Comparison of ENCODE assay signal across 17 cellular contexts in genomic region chr9:16417749-16418148, GRCh38.
A peak's percentile ranks its signal among the peaks of the same experiment; 100 is the strongest.
DNase-seq lines count a peak whose midpoint lies in the region; ATAC-seq and TF ChIP-seq lines count a peak whose summit lies in the region.
"Had no signal": no experiment of that assay in that cellular context is flagged by ENCODE, and none has a peak within 500 bp of the region (broad histone marks: within the 10 kb centered on the region; RNA-seq: fewer than 3 reads in every experiment).

No MANE protein-coding gene starts in this region.

- H3K4me3 Mint-ChIP-seq in MCF 10A (ENCODE audit: unreplicated experiment) (no peak overlapping the region), chondrocyte (ENCODE audit: unreplicated experiment) (no peak overlapping the region)
- H3K4me3 Mint-ChIP-seq: naive B cell had no signal

- H3K4me3 ChIP-seq in mammary epithelial cell (replicated peaks in 1 of 3; ENCODE audit: insufficient read depth in 1 of 3, low read depth in 2 of 3, low read length in 3 of 3) (no peak overlapping the region), muscle layer of duodenum (ENCODE audit: low read depth in 1 of 2, low read length in 2 of 2) (peak overlapping the region in 1 of 2 donors; percentile 29), uterus (no peak overlapping the region), suprapubic skin (no peak overlapping the region)

- H3K27me3 ChIP-seq in mammary epithelial cell (ENCODE audit: insufficient read depth, low read length) = peaks cover 2% of the 10 kb centered on the region
- H3K27me3 ChIP-seq in muscle layer of duodenum (ENCODE audit: low read depth, low read length) = no peaks in the 10 kb centered on the region
- H3K27me3 ChIP-seq in uterus = no peaks in the 10 kb centered on the region
- H3K27me3 ChIP-seq in suprapubic skin = no peaks in the 10 kb centered on the region

- H3K27ac ChIP-seq in mammary epithelial cell (ENCODE audit: insufficient read depth, low read depth, low read length) = no peak overlapping the region
- peak overlapping the region; percentile 2 for H3K27ac ChIP-seq in muscle layer of duodenum (ENCODE audit: low read length)
- peak overlapping the region; percentile 69 to 77 for H3K27ac ChIP-seq in uterus
- no peak overlapping the region for H3K27ac ChIP-seq in suprapubic skin
- H3K27ac ChIP-seq: 22Rv1 had no signal

- DNase-seq in MCF 10A (ENCODE audit: unreplicated experiment) = peak; percentile 69
- no peak for DNase-seq in mammary epithelial cell
- no peak for DNase-seq in chondrocyte (ENCODE audit: low spot score)
- no peak for DNase-seq in uterus
- no peak for DNase-seq in HUDEP-2 (lab: John Stamatoyannopoulos, UW; ENCODE audit: unreplicated experiment in 76 of 76)
- DNase-seq in suprapubic skin (ENCODE audit: low spot score in 2 of 2) = no peak
- DNase-seq: activated T-cell treated with anti-CD3 and anti-CD28 coated beads, Interleukin-2, amount 50 U/mL, for 1 hour; amniotic stem cell; COR-L47; naive B cell; NCI-H187 treated with DMSO at 0.1 percent for 48 hours; NCI-H524 treated with DMSO at 0.1 percent for 48 hours; right cardiac atrium; substantia nigra had no signal

- H3K4me1 Mint-ChIP-seq in MCF 10A (ENCODE audit: insufficient read depth, unreplicated experiment) (no peaks in the 10 kb centered on the region), chondrocyte (ENCODE audit: low read depth) (peaks cover 52% of the 10 kb centered on the region)
- H3K4me1 Mint-ChIP-seq: naive B cell had no signal

- no peaks in the 10 kb centered on the region for H4K20me1 ChIP-seq in mammary epithelial cell (ENCODE audit: insufficient read depth, low read length)

- H3K79me2 ChIP-seq in mammary epithelial cell (ENCODE audit: insufficient read depth, low read length) = no peaks in the 10 kb centered on the region

- no peak overlapping the region for H3K9ac ChIP-seq in mammary epithelial cell (ENCODE audit: insufficient read depth, low read length)

- CTCF ChIA-PET in MCF 10A (lab: Yijun Ruan, JAX) (no interaction called here), mammary epithelial cell (lab: Charles Lee; ENCODE audit: low non-redundant PET) (no interaction called here)

- no peaks in the 10 kb centered on the region for H3K36me3 ChIP-seq in mammary epithelial cell (ENCODE audit: insufficient read depth, low read length)
- no peaks in the 10 kb centered on the region for H3K36me3 ChIP-seq in muscle layer of duodenum (ENCODE audit: control insufficient read depth in 1 of 2, insufficient read depth in 2 of 2, low read length in 2 of 2)
- no peaks in the 10 kb centered on the region for H3K36me3 ChIP-seq in uterus
- H3K36me3 ChIP-seq in suprapubic skin = no peaks in the 10 kb centered on the region

- ATAC-seq in HG02763 (IDR thresholded peaks at IDR 0.05; ENCODE audit: unreplicated experiment) = no peak
- ATAC-seq: right cardiac atrium had no signal

- dilution Hi-C loops in mammary epithelial cell (cut with HindIII; ENCODE audit: low sequenced_read_pairs) = no loop called here

- TF ChIP-seq POLR2A in uterus (IDR thresholded peaks at IDR 0.05) (no peak), suprapubic skin (IDR thresholded peaks at IDR 0.05) (no peak)

- H3K27ac Mint-ChIP-seq in MCF 10A (ENCODE audit: low read depth, unreplicated experiment) = no peak overlapping the region
- peak overlapping the region; percentile 68 for H3K27ac Mint-ChIP-seq in chondrocyte (ENCODE audit: unreplicated experiment)
- H3K27ac Mint-ChIP-seq: naive B cell had no signal

- H3K9me3 ChIP-seq in mammary epithelial cell (replicated peaks; ENCODE audit: insufficient read depth, low read length) = no peaks in the 10 kb centered on the region
- no peaks in the 10 kb centered on the region for H3K9me3 ChIP-seq in muscle layer of duodenum (ENCODE audit: control insufficient read depth in 1 of 2, low read length in 2 of 2)
- H3K9me3 ChIP-seq in uterus = no peaks in the 10 kb centered on the region
- H3K9me3 ChIP-seq in suprapubic skin = no peaks in the 10 kb centered on the region

- intact Hi-C loops in MCF 10A (cut with micrococcal nuclease) (no loop called here), mammary epithelial cell (cut with micrococcal nuclease) (no loop called here), uterus (cut with DNase I; ENCODE audit: low total_unique reads) (no loop called here)

- in situ Hi-C loops in mammary epithelial cell (cut with MboI; ENCODE audit: low sequenced_read_pairs in 2 of 2) = no loop called here

- H3K27me3 Mint-ChIP-seq in MCF 10A (ENCODE audit: insufficient read depth, unreplicated experiment) (peaks cover 57% of the 10 kb centered on the region), chondrocyte (ENCODE audit: low read depth) (no peaks in the 10 kb centered on the region)

- POLR2A ChIA-PET in MCF 10A (lab: Yijun Ruan, JAX) = interaction anchor here (0.7 kb wide), 1 partner anchor 17 kb away, joined by 5 read pairs; no protein-coding TSS in a partner anchor

- H2AFZ ChIP-seq in mammary epithelial cell (ENCODE audit: low read depth, low read length) = no peak overlapping the region

- H3K4me1 ChIP-seq in mammary epithelial cell (ENCODE audit: insufficient read depth, low read length) (no peaks in the 10 kb centered on the region), muscle layer of duodenum (ENCODE audit: control insufficient read depth in 1 of 2, insufficient read depth in 2 of 2, low read length in 2 of 2) (peaks cover 6 to 25% of the 10 kb centered on the region in 2 donors), uterus (peaks cover 0 to 3% of the 10 kb centered on the region in 2 donors), suprapubic skin (no peaks in the 10 kb centered on the region)

- BruUV-seq in MCF 10A (replicated peaks; lab: Mats Ljungman, UMichigan) (no TSS peak), mammary epithelial cell (replicated peaks; lab: Mats Ljungman, UMichigan) (no TSS peak)

- H3K4me2 ChIP-seq in mammary epithelial cell (ENCODE audit: insufficient read depth, low read depth, low read length) = no peak overlapping the region

- H3K36me3 Mint-ChIP-seq in MCF 10A (ENCODE audit: insufficient read depth, unreplicated experiment) = no peaks in the 10 kb centered on the region
- no peaks in the 10 kb centered on the region for H3K36me3 Mint-ChIP-seq in chondrocyte (ENCODE audit: low read depth)
- H3K36me3 Mint-ChIP-seq: naive B cell had no signal

- WGBS in mammary epithelial cell (ENCODE audit: low coverage, missing lambda C conversion rate) = 98% methylated on average over 3 of the region's 3 CpGs
- WGBS in suprapubic skin = 80% methylated on average over 3 of the region's 3 CpGs

- H3K9me3 Mint-ChIP-seq in MCF 10A (ENCODE audit: unreplicated experiment) (no peaks in the 10 kb centered on the region), chondrocyte (ENCODE audit: low read depth) (no peaks in the 10 kb centered on the region)

- TF ChIP-seq EP300 in suprapubic skin (IDR thresholded peaks at IDR 0.05) = no peak

- TF ChIP-seq CTCF in MCF 10A (IDR thresholded peaks at IDR 0.05; ENCODE audit: unreplicated experiment) (no peak), mammary epithelial cell (conservative IDR thresholded peaks at IDR 0.05 in 1 of 2, IDR thresholded peaks at IDR 0.05 in 1 of 2; ENCODE audit: extremely low read depth in 1 of 2, insufficient read depth in 1 of 2, low read depth in 1 of 2, low read length in 2 of 2) (no peak), chondrocyte (IDR thresholded peaks at IDR 0.05) (no peak), uterus (IDR thresholded peaks at IDR 0.05) (no peak), suprapubic skin (IDR thresholded peaks at IDR 0.05) (no peak)

Comparison
In these comparisons a context has a peak if more than half of its experiments do, and no peak if none do; other contexts are left out.
1. H3K27ac ChIP-seq: peak in muscle layer of duodenum (single experiment) and uterus (2 of 2); none in mammary epithelial cell (single experiment) and suprapubic skin (single experiment).